24 cellular contexts compared by ENCODE assay signal in genomic region chr20:39092733-39093410, GRCh38.
DNase-seq lines count a peak whose midpoint lies in the region; ATAC-seq and TF ChIP-seq lines count a peak whose summit lies in the region.
"Had no signal": no experiment of that assay in that cellular context is flagged by ENCODE, and none has a peak within 500 bp of the region (broad histone marks: within the 10 kb centered on the region; RNA-seq: fewer than 3 reads in every experiment).

No MANE protein-coding gene starts in this region.

- no peaks in the 10 kb centered on the region for H3K79me2 ChIP-seq in SK-N-SH (ENCODE audit: insufficient read depth)

- H3K4me1 Mint-ChIP-seq in stimulated activated naive B cell treated with anti-CD40 and anti-IgM and Interleukin-4, amounts not matched to agents 10 μg/mL and 1 μg/mL and 100 μg/mL, for 72 hours: peaks cover 0 to 1% of the 10 kb centered on the region in 2 donors
- H3K4me1 Mint-ChIP-seq: CD14-positive monocyte had no signal

- H3K27ac ChIP-seq in SK-N-SH (ENCODE audit: low read depth in 2 of 2, low read length in 1 of 2): no peak overlapping the region
- H3K27ac ChIP-seq: 22Rv1, A549, BLaER1 had no signal

- H3K4me2 ChIP-seq in SK-N-SH: no peak overlapping the region
- H3K4me2 ChIP-seq: A549, BLaER1 had no signal

- no peak overlapping the region for H3K9ac ChIP-seq in SK-N-SH
- H3K9ac ChIP-seq: BLaER1 had no signal

- DNase-seq in SK-N-SH (no peak), NCI-H82 (lab: John Stamatoyannopoulos, UW) (peak; percentile 66), SK-N-DZ (ENCODE audit: low spot score) (peak; percentile 98), NCI-H1048 (lab: John Stamatoyannopoulos, UW) (no peak), GDM1 (lab: John Stamatoyannopoulos, UW) (no peak)
- DNase-seq in stimulated activated naive B cell treated with anti-CD40 and anti-IgM and Interleukin-4, amounts not matched to agents 10 μg/mL and 1 μg/mL and 100 μg/mL, for 72 hours: no peak
- DNase-seq: BE2C; C1 segment of cervical spinal cord; CD4-positive, alpha-beta memory T cell; CD4-positive, CD25-positive, alpha-beta regulatory T cell; CD8-positive, alpha-beta memory T cell; COR-L47; DMS 273 treated with DMSO at 0.1 percent for 48 hours; DMS153; DMS53; DMS79; DND-41; EL; GF-D8 had no signal

- no peak for TF ChIP-seq RAD21 in SK-N-SH (IDR thresholded peaks at IDR 0.05; ENCODE audit: low read length)

- H3K27me3 Mint-ChIP-seq in stimulated activated naive B cell treated with anti-CD40 and anti-IgM and Interleukin-4, amounts not matched to agents 10 μg/mL and 1 μg/mL and 100 μg/mL, for 72 hours: peaks cover 26 to 27% of the 10 kb centered on the region in 2 donors

- no peak for TF ChIP-seq EP300 in SK-N-SH (IDR thresholded peaks at IDR 0.05; ENCODE audit: borderline replicate concordance in 1 of 2, low read depth in 1 of 2, low read length in 1 of 2)

- no peaks in the 10 kb centered on the region for H3K9me2 ChIP-seq in SK-N-SH

- H3K36me3 ChIP-seq in SK-N-SH (replicated peaks in 1 of 2; ENCODE audit: control insufficient read depth in 1 of 2, insufficient read depth in 2 of 2, low read length in 1 of 2): no peaks in the 10 kb centered on the region
- H3K36me3 ChIP-seq: BE2C, BLaER1 had no signal

- no peak overlapping the region for H3K4me3 ChIP-seq in SK-N-SH (ENCODE audit: low read depth in 2 of 2, low read length in 1 of 2)
- H3K4me3 ChIP-seq: A549, BLaER1 had no signal

- H3K4me1 ChIP-seq in SK-N-SH (ENCODE audit: control insufficient read depth in 1 of 2, insufficient read depth in 2 of 2, low read depth in 1 of 2, low read length in 1 of 2): no peaks in the 10 kb centered on the region
- H3K4me1 ChIP-seq: A549, BE2C had no signal

- H3F3A ChIP-seq in SK-N-SH (replicated peaks; ENCODE audit: insufficient read depth): no peaks in the 10 kb centered on the region

- ATAC-seq in SK-N-SH treated with all-trans-retinoic acid at 6 μM for 48 hours: no peak
- ATAC-seq in stimulated activated naive B cell treated with anti-CD40 and anti-IgM and Interleukin-4, amounts not matched to agents 10 μg/mL and 1 μg/mL and 100 μg/mL, for 72 hours (replicated peaks): no peak
- ATAC-seq: A549 had no signal

- CTCF ChIA-PET in SK-N-SH (lab: Yijun Ruan, JAX): interaction anchor here (1.0 to 21.7 kb wide), 4 partner anchors 12 to 41 kb away, joined by 3 to 444 read pairs (median 14); no protein-coding TSS in a partner anchor

- POLR2A ChIA-PET in SK-N-SH (lab: Yijun Ruan, JAX): no interaction called here

- 36% methylated on average over 3 of the region's 3 CpGs for WGBS in SK-N-SH (ENCODE audit: low lambda C conversion rate)

- H3K27ac Mint-ChIP-seq in stimulated activated naive B cell treated with anti-CD40 and anti-IgM and Interleukin-4, amounts not matched to agents 10 μg/mL and 1 μg/mL and 100 μg/mL, for 72 hours: no peak overlapping the region
- H3K27ac Mint-ChIP-seq: CD4-positive, alpha-beta memory T cell had no signal

- TF ChIP-seq CTCF in SK-N-SH (IDR thresholded peaks at IDR 0.05): no peak

- H3K4me3 Mint-ChIP-seq in stimulated activated naive B cell treated with anti-CD40 and anti-IgM and Interleukin-4, amounts not matched to agents 10 μg/mL and 1 μg/mL and 100 μg/mL, for 72 hours: no peak overlapping the region
- H3K4me3 Mint-ChIP-seq: CD14-positive monocyte; CD4-positive, alpha-beta memory T cell; CD4-positive, CD25-positive, alpha-beta regulatory T cell; CD8-positive, alpha-beta memory T cell had no signal

- no peaks in the 10 kb centered on the region for H3K27me3 ChIP-seq in SK-N-SH (ENCODE audit: insufficient read depth)
- H3K27me3 ChIP-seq: BE2C, BLaER1 had no signal

- H4K20me1 ChIP-seq in SK-N-SH (ENCODE audit: insufficient read depth): no peaks in the 10 kb centered on the region
- H4K20me1 ChIP-seq: BLaER1 had no signal

- H3K9me3 Mint-ChIP-seq in stimulated activated naive B cell treated with anti-CD40 and anti-IgM and Interleukin-4, amounts not matched to agents 10 μg/mL and 1 μg/mL and 100 μg/mL, for 72 hours: peaks cover 0 to 2% of the 10 kb centered on the region in 2 donors
- H3K9me3 Mint-ChIP-seq: CD4-positive, alpha-beta memory T cell; CD8-positive, alpha-beta memory T cell had no signal

- no peaks in the 10 kb centered on the region for H3K9me3 ChIP-seq in SK-N-SH
- H3K9me3 ChIP-seq: A549, BE2C, BLaER1 had no signal

- H2AFZ ChIP-seq in SK-N-SH (ENCODE audit: low read depth): no peak overlapping the region

- H3K36me3 Mint-ChIP-seq in stimulated activated naive B cell treated with anti-CD40 and anti-IgM and Interleukin-4, amounts not matched to agents 10 μg/mL and 1 μg/mL and 100 μg/mL, for 72 hours: no peaks in the 10 kb centered on the region
- H3K36me3 Mint-ChIP-seq: CD14-positive monocyte; CD4-positive, alpha-beta memory T cell; CD4-positive, CD25-positive, alpha-beta regulatory T cell; CD8-positive, alpha-beta memory T cell had no signal

TF ChIP-seq in SK-N-SH treated with all-trans-retinoic acid at 6 μM for 48 hours, 23 proteins besides CTCF, POLR2A, EP300 and RAD21:
- TF ChIP-seq TOX (CRISPR knock-in tag; IDR thresholded peaks at IDR 0.05; ENCODE audit: borderline replicate concordance) (no peak), CSRNP3 (CRISPR knock-in tag; IDR thresholded peaks at IDR 0.05) (no peak), RARB (CRISPR knock-in tag; IDR thresholded peaks at IDR 0.05) (no peak), ISL1 (CRISPR knock-in tag; IDR thresholded peaks at IDR 0.05) (no peak), ZFP3 (CRISPR knock-in tag; IDR thresholded peaks at IDR 0.05) (peak; percentile 92)

TF ChIP-seq in SK-N-SH, 30 proteins besides CTCF, POLR2A, EP300 and RAD21:
- TF ChIP-seq RFX5 (IDR thresholded peaks at IDR 0.05; ENCODE audit: low read length) (no peak), ELF1 (IDR thresholded peaks at IDR 0.05) (no peak), IRF3 (IDR thresholded peaks at IDR 0.05; ENCODE audit: low read depth, low read length) (no peak), MXI1 (IDR thresholded peaks at IDR 0.05; ENCODE audit: low read depth, low read length) (no peak), GABPA (IDR thresholded peaks at IDR 0.05; ENCODE audit: low read depth) (no peak), SMC3 (IDR thresholded peaks at IDR 0.05; ENCODE audit: low read depth, low read length) (no peak), NFIC (IDR thresholded peaks at IDR 0.05; ENCODE audit: borderline replicate concordance) (no peak), EZH2phosphoT487 (IDR thresholded peaks at IDR 0.05; ENCODE audit: borderline replicate concordance, low read depth) (no peak)

Comparison
In these comparisons a context has a peak if more than half of its experiments do, and no peak if none do; other contexts are left out.
1. DNase-seq: peak in NCI-H82 (single experiment) and SK-N-DZ (single experiment); none in SK-N-SH (single experiment), NCI-H1048 (single experiment), stimulated activated naive B cell treated with anti-CD40 and anti-IgM and Interleukin-4, amounts not matched to agents 10 μg/mL and 1 μg/mL and 100 μg/mL, for 72 hours (single experiment) and GDM1 (single experiment).